ENCODE assay signal across 14 cellular contexts in the genomic region with DNA sequence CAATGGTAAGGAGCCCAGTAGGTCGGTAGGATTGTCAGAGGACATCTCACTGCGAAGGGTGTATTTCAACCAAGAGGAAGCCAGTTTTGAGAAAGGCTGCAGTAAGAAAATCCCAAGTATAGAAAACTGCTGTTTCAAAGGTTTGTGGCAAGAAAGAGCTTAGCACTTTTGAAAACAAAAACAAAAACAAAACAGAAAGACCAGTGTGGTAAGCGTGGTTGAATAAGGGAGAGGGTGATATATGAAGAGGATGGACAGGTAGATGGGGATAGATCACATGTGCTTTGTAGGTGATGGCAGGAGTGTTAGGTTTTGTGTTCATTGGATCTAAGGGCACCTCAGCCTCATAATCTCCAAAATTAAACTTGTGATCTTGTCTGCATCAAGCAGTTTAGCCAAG.
DNase-seq lines count a peak whose midpoint lies in the region; ATAC-seq and TF ChIP-seq lines count a peak whose summit lies in the region.
"Had no signal": no experiment of that assay in that cellular context is flagged by ENCODE, and none has a peak within 500 bp of the region (broad histone marks: within the 10 kb centered on the region; RNA-seq: fewer than 3 reads in every experiment).

No MANE protein-coding gene starts in this region.

- no peak overlapping the region for H3K4me3 ChIP-seq in OCI-LY1 (ENCODE audit: low read depth, low read length, poor library complexity, severe bottlenecking)
- no peak overlapping the region for H3K4me3 ChIP-seq in mammary epithelial cell (replicated peaks in 1 of 3; ENCODE audit: insufficient read depth in 1 of 3, low read depth in 2 of 3, low read length in 3 of 3)
- H3K4me3 ChIP-seq: left lung had no signal

- H3K36me3 ChIP-seq in OCI-LY1 (ENCODE audit: insufficient read depth, low read length) (peaks cover 11% of the 10 kb centered on the region), mammary epithelial cell (ENCODE audit: insufficient read depth, low read length) (no peaks in the 10 kb centered on the region)
- H3K36me3 ChIP-seq: left lung had no signal

- H2AFZ ChIP-seq in OCI-LY1 (ENCODE audit: low read length) (peak overlapping the region; percentile 53), mammary epithelial cell (ENCODE audit: low read depth, low read length) (no peak overlapping the region)

- H3K9me3 Mint-ChIP-seq in activated T-cell treated with anti-CD3 and anti-CD28 coated beads, Interleukin-2, amount 50 U/mL, for 24 hours: no peaks in the 10 kb centered on the region
- H3K9me3 Mint-ChIP-seq in activated CD4-positive, alpha-beta T cell treated with anti-CD3 and anti-CD28 coated beads for 36 hours (ENCODE audit: low read depth): peaks cover 4% of the 10 kb centered on the region

- 75% methylated on average over 3 of the region's 3 CpGs for WGBS in mammary epithelial cell (ENCODE audit: low coverage, missing lambda C conversion rate)

- ATAC-seq in GM18517 (IDR thresholded peaks at IDR 0.05; ENCODE audit: unreplicated experiment): peak; percentile 91
- ATAC-seq in GM21447 (IDR thresholded peaks at IDR 0.05; ENCODE audit: unreplicated experiment): peak; percentile 95
- peak; percentile 94 for ATAC-seq in HG03045 (IDR thresholded peaks at IDR 0.05; ENCODE audit: unreplicated experiment)
- ATAC-seq in activated CD4-positive, alpha-beta T cell treated with anti-CD3 and anti-CD28 coated beads for 36 hours: no peak
- ATAC-seq: left lung had no signal

- H3K79me2 ChIP-seq in OCI-LY1 (ENCODE audit: insufficient read depth, low read length) (no peaks in the 10 kb centered on the region), mammary epithelial cell (ENCODE audit: insufficient read depth, low read length) (no peaks in the 10 kb centered on the region)

- no peaks in the 10 kb centered on the region for H3K9me2 ChIP-seq in OCI-LY1 (ENCODE audit: low read depth, low read length)

- no peaks in the 10 kb centered on the region for H3K4me1 Mint-ChIP-seq in activated T-cell treated with anti-CD3 and anti-CD28 coated beads, Interleukin-2, amount 50 U/mL, for 24 hours (ENCODE audit: low read depth)
- H3K4me1 Mint-ChIP-seq in activated CD4-positive, alpha-beta T cell treated with anti-CD3 and anti-CD28 coated beads for 36 hours: no peaks in the 10 kb centered on the region

- POLR2A ChIA-PET in activated CD4-positive, alpha-beta T cell treated with anti-CD3 and anti-CD28 coated beads for 36 hours (lab: Charles Lee): no interaction called here

- DNase-seq in amniotic stem cell (lab: John Stamatoyannopoulos, UW): no peak
- no peak for DNase-seq in activated T-cell treated with anti-CD3 and anti-CD28 coated beads, Interleukin-2, amount 50 U/mL, for 24 hours
- DNase-seq in activated CD4-positive, alpha-beta T cell treated with anti-CD3 and anti-CD28 coated beads for 36 hours: no peak
- DNase-seq in mammary epithelial cell: no peak
- DNase-seq: left lung; NCI-H2029 treated with DMSO at 0.1 percent for 48 hours; stimulated activated CD4-positive, alpha-beta T cell treated with anti-CD3 and anti-CD28 coated beads, Interleukin-1b, Interleukin-23, amount 100 ng/mL, for 48 hours; substantia nigra had no signal

- dilution Hi-C loops in mammary epithelial cell (cut with HindIII; ENCODE audit: low sequenced_read_pairs): no loop called here

- no peaks in the 10 kb centered on the region for H3F3A ChIP-seq in OCI-LY1 (ENCODE audit: insufficient read depth, low read length)

- no peak overlapping the region for H3K4me2 ChIP-seq in OCI-LY1 (ENCODE audit: low read length)
- H3K4me2 ChIP-seq in mammary epithelial cell (ENCODE audit: insufficient read depth, low read depth, low read length): no peak overlapping the region

- no TSS peak for BruUV-seq in mammary epithelial cell (replicated peaks; lab: Mats Ljungman, UMichigan)

- H3K36me3 Mint-ChIP-seq in activated T-cell treated with anti-CD3 and anti-CD28 coated beads, Interleukin-2, amount 50 U/mL, for 24 hours (ENCODE audit: low read depth): no peaks in the 10 kb centered on the region
- H3K36me3 Mint-ChIP-seq in activated CD4-positive, alpha-beta T cell treated with anti-CD3 and anti-CD28 coated beads for 36 hours (ENCODE audit: low read depth): no peaks in the 10 kb centered on the region

- H3K4me3 Mint-ChIP-seq in activated T-cell treated with anti-CD3 and anti-CD28 coated beads, Interleukin-2, amount 50 U/mL, for 24 hours: no peak overlapping the region
- no peak overlapping the region for H3K4me3 Mint-ChIP-seq in activated CD4-positive, alpha-beta T cell treated with anti-CD3 and anti-CD28 coated beads for 36 hours

- in situ Hi-C loops in mammary epithelial cell (cut with MboI; ENCODE audit: low sequenced_read_pairs in 2 of 2): no loop called here

- no peak overlapping the region for H3K9ac ChIP-seq in OCI-LY1 (ENCODE audit: low read length)
- no peak overlapping the region for H3K9ac ChIP-seq in mammary epithelial cell (ENCODE audit: insufficient read depth, low read length)

- H3K27me3 ChIP-seq in OCI-LY1 (ENCODE audit: insufficient read depth, low read length) (no peaks in the 10 kb centered on the region), mammary epithelial cell (ENCODE audit: insufficient read depth, low read length) (no peaks in the 10 kb centered on the region)
- H3K27me3 ChIP-seq: left lung had no signal

- no peaks in the 10 kb centered on the region for H4K20me1 ChIP-seq in OCI-LY1 (ENCODE audit: insufficient read depth, low read length)
- H4K20me1 ChIP-seq in mammary epithelial cell (ENCODE audit: insufficient read depth, low read length): no peaks in the 10 kb centered on the region

- H3K27me3 Mint-ChIP-seq in activated T-cell treated with anti-CD3 and anti-CD28 coated beads, Interleukin-2, amount 50 U/mL, for 24 hours: peaks cover 5% of the 10 kb centered on the region
- H3K27me3 Mint-ChIP-seq in activated CD4-positive, alpha-beta T cell treated with anti-CD3 and anti-CD28 coated beads for 36 hours: peaks cover 5% of the 10 kb centered on the region

- H3K9me3 ChIP-seq in OCI-LY1 (ENCODE audit: low read length): peaks cover 11% of the 10 kb centered on the region
- H3K9me3 ChIP-seq in mammary epithelial cell (replicated peaks; ENCODE audit: insufficient read depth, low read length): no peaks in the 10 kb centered on the region
- H3K9me3 ChIP-seq: left lung had no signal

- H3K4me1 ChIP-seq in OCI-LY1 (ENCODE audit: insufficient read depth, low read length, severe bottlenecking) (peaks cover 56% of the 10 kb centered on the region), mammary epithelial cell (ENCODE audit: insufficient read depth, low read length) (no peaks in the 10 kb centered on the region)
- H3K4me1 ChIP-seq: left lung had no signal

- TF ChIP-seq CTCF in OCI-LY1 (IDR thresholded peaks at IDR 0.05; ENCODE audit: low read length) (no peak), mammary epithelial cell (conservative IDR thresholded peaks at IDR 0.05 in 1 of 2, IDR thresholded peaks at IDR 0.05 in 1 of 2; ENCODE audit: extremely low read depth in 1 of 2, insufficient read depth in 1 of 2, low read depth in 1 of 2, low read length in 2 of 2) (no peak)

- CTCF ChIA-PET in activated CD4-positive, alpha-beta T cell treated with anti-CD3 and anti-CD28 coated beads for 36 hours (lab: Charles Lee): no interaction called here
- CTCF ChIA-PET in mammary epithelial cell (lab: Charles Lee; ENCODE audit: low non-redundant PET): no interaction called here

- no peak overlapping the region for H3K27ac Mint-ChIP-seq in activated T-cell treated with anti-CD3 and anti-CD28 coated beads, Interleukin-2, amount 50 U/mL, for 24 hours
- no peak overlapping the region for H3K27ac Mint-ChIP-seq in activated CD4-positive, alpha-beta T cell treated with anti-CD3 and anti-CD28 coated beads for 36 hours

- intact Hi-C loops in activated CD4-positive, alpha-beta T cell treated with anti-CD3 and anti-CD28 coated beads for 36 hours (cut with DNase I, micrococcal nuclease): no loop called here
- intact Hi-C loops in mammary epithelial cell (cut with micrococcal nuclease): no loop called here

- H3K27ac ChIP-seq in OCI-LY1 (ENCODE audit: low read depth, low read length, poor library complexity, severe bottlenecking): peak overlapping the region; percentile 59
- no peak overlapping the region for H3K27ac ChIP-seq in mammary epithelial cell (ENCODE audit: insufficient read depth, low read depth, low read length)
- H3K27ac ChIP-seq: left lung, RWPE1, VCaP had no signal
